Comparison of ENCODE assay signal across 8 cellular contexts in the genomic region with DNA sequence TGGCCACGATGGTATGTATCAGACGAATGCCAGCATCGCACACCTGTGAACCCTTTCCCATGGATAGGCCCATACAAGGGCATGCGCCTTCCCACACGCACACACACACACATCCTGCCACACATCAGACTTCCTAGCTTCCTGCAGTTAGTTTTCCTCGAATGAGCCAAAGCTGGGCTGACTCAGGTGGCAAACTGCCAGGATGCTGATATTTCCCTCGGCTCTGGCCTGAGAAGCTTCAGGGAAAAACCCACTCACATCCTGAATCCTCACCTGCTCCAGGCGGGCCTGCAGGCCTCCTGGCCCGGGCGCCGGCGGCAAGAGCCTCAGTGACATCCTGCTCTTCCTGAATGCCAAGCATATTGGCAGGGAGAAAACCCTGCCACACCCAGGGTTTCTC. TPM values are rescaled to one million over a fixed set of nuclear protein-coding genes. Genes with fewer than 3 reads are reported as not detected.
A peak's percentile ranks its signal among the peaks of the same experiment; 100 is the strongest.
DNase-seq lines count a peak whose midpoint lies in the region; ATAC-seq and TF ChIP-seq lines count a peak whose summit lies in the region.

No MANE protein-coding gene starts in this region.

- no peak overlapping the region for H3K4me3 ChIP-seq in prostate gland

- no peaks in the 10 kb centered on the region for H3K9me3 ChIP-seq in prostate gland

- peak; percentile 99 for DNase-seq in Daoy (ENCODE audit: low read depth)
- DNase-seq in RKO (ENCODE audit: low spot score), result peak; percentile 96
- peak; percentile 90 for DNase-seq in fibroblast of peridontal ligament (ENCODE audit: extremely low read depth)
- peak; percentile 49 for DNase-seq in prostate gland (ENCODE audit: low spot score)
- DNase-seq in NOMO-1 treated with DMSO at 0.1 percent for 48 hours (lab: John Stamatoyannopoulos, UW; ENCODE audit: unreplicated experiment), result no peak
- no peak for DNase-seq in stimulated activated naive CD4-positive, alpha-beta T cell (lab: John Stamatoyannopoulos, UW)
- DNase-seq in glutamatergic neuron, result no peak

- no peaks in the 10 kb centered on the region for H3K27me3 ChIP-seq in prostate gland (replicated peaks; ENCODE audit: insufficient read depth)

- no peak for ATAC-seq in HG02642 (IDR thresholded peaks at IDR 0.05; ENCODE audit: poor library complexity, unreplicated experiment)

- H3K4me1 ChIP-seq in prostate gland (replicated peaks), result no peaks in the 10 kb centered on the region

- H3K27me3 Mint-ChIP-seq in glutamatergic neuron (ENCODE audit: unreplicated experiment), result peaks cover 6% of the 10 kb centered on the region

- TF ChIP-seq CTCF in prostate gland (IDR thresholded peaks at IDR 0.05), result no peak
- no peak for TF ChIP-seq CTCF in glutamatergic neuron (IDR thresholded peaks at IDR 0.05; ENCODE audit: partially characterized antibody, unreplicated experiment)

- H3K36me3 ChIP-seq in prostate gland, result no peaks in the 10 kb centered on the region

- TF ChIP-seq POLR2A in prostate gland (IDR thresholded peaks at IDR 0.05), result no peak

- WGBS in prostate gland, result 25% methylated on average over 12 of the region's 12 CpGs

- peaks cover 15% of the 10 kb centered on the region for H3K4me1 Mint-ChIP-seq in glutamatergic neuron (ENCODE audit: low read depth, unreplicated experiment)

- H3K27ac ChIP-seq in prostate gland, result no peak overlapping the region

- peaks cover 1% of the 10 kb centered on the region for H3K9me3 Mint-ChIP-seq in glutamatergic neuron (ENCODE audit: unreplicated experiment)

- no peak overlapping the region for H3K27ac Mint-ChIP-seq in glutamatergic neuron (ENCODE audit: unreplicated experiment)

- no peaks in the 10 kb centered on the region for H3K36me3 Mint-ChIP-seq in glutamatergic neuron (ENCODE audit: unreplicated experiment)

- intact Hi-C loops in prostate gland (cut with DNase I), result no loop called here

- H3K4me3 Mint-ChIP-seq in glutamatergic neuron (ENCODE audit: unreplicated experiment), result no peak overlapping the region

RNA-seq across cellular contexts. Expression of gene CALM1, which starts 22.4 kb away (rescaled TPM):
- total RNA-seq in Daoy (2014; rRNA removed; shearing (Covaris generic)), result 318 and 490 TPM in 2 replicates
- total RNA-seq in prostate gland (100 to 1,000 TPM; 237 to 287 TPM), glutamatergic neuron (ENCODE audit: unreplicated experiment) (590 TPM)

Comparison
In these comparisons a context has a peak if more than half of its experiments do, and no peak if none do; other contexts are left out.
1. DNase-seq: peak in Daoy (single experiment), RKO (single experiment), fibroblast of peridontal ligament (single experiment) and prostate gland (single experiment); none in NOMO-1 treated with DMSO at 0.1 percent for 48 hours (single experiment), stimulated activated naive CD4-positive, alpha-beta T cell (0 of 6) and glutamatergic neuron (single experiment).